1 cellular context compared by ENCODE assay signal in genomic region chr5:14178091-14178490, GRCh38.
TF ChIP-seq lines count a peak whose summit lies in the region.

No MANE protein-coding gene starts in this region.

TF ChIP-seq in HCT116, 20 proteins besides CTCF, POLR2A, EP300 and RAD21:
- TF ChIP-seq SP1 (IDR thresholded peaks at IDR 0.05; ENCODE audit: low read depth) (0 out of 2 replicates have a peak, but pooled peaks have one; percentile 0), MAX (IDR thresholded peaks at IDR 0.05) (no peak)
TF ChIP-seq in HCT116: peak in this region for 1.
